Comparison of ENCODE assay signal across 9 cellular contexts in genomic region chr10:43093423-43094090, GRCh38. TPM values are rescaled to one million over a fixed set of nuclear protein-coding genes. Genes with fewer than 3 reads are reported as not detected.
DNase-seq lines count a peak whose midpoint lies in the region; ATAC-seq and TF ChIP-seq lines count a peak whose summit lies in the region.
"Had no signal": no experiment of that assay in that cellular context is flagged by ENCODE, and none has a peak within 500 bp of the region (broad histone marks: within the 10 kb centered on the region; RNA-seq: fewer than 3 reads in every experiment).

No MANE protein-coding gene starts in this region.

- peak; percentile 34 for DNase-seq in DMS 273 (lab: John Stamatoyannopoulos, UW; ENCODE audit: unreplicated experiment)
- DNase-seq in DMS 273 treated with DMSO at 0.1 percent for 48 hours (lab: John Stamatoyannopoulos, UW) = no peak
- DNase-seq in HuH-7 (ENCODE audit: low spot score) = peak; percentile 32
- DNase-seq in body of pancreas = no peak
- no peak for DNase-seq in neural crest cell (ENCODE audit: low read depth, low spot score)
- DNase-seq in C1 segment of cervical spinal cord (lab: John Stamatoyannopoulos, UW) = no peak
- DNase-seq: activated CD4-positive, alpha-beta T cell treated with anti-CD3 and anti-CD28 coated beads, Interleukin-2, amount 10 ng/mL, durations not matched to agents 7 days and 5 days had no signal

- TF ChIP-seq CTCF in body of pancreas (IDR thresholded peaks at IDR 0.05) (no peak), neural crest cell (conservative IDR thresholded peaks at IDR 0.05) (no peak)

- no peaks in the 10 kb centered on the region for H3K27me3 ChIP-seq in body of pancreas

- no peak overlapping the region for H3K4me3 ChIP-seq in body of pancreas

- no peaks in the 10 kb centered on the region for H3K36me3 Mint-ChIP-seq in neural crest cell (ENCODE audit: low read depth)

- no peak overlapping the region for H3K27ac ChIP-seq in body of pancreas

- H3K36me3 ChIP-seq in body of pancreas (replicated peaks in 1 of 2; ENCODE audit: insufficient read depth in 1 of 2, low read depth in 2 of 2) = no peaks in the 10 kb centered on the region

- no peaks in the 10 kb centered on the region for H3K9me3 ChIP-seq in body of pancreas

- no peak overlapping the region for H3K4me3 Mint-ChIP-seq in neural crest cell
- H3K4me3 Mint-ChIP-seq: activated CD4-positive, alpha-beta T cell treated with anti-CD3 and anti-CD28 coated beads, Interleukin-2, amount 10 ng/mL, durations not matched to agents 7 days and 5 days had no signal

- no peaks in the 10 kb centered on the region for H3K4me1 ChIP-seq in body of pancreas

- 51 to 53% methylated on average over 13 of the region's 13 CpGs for WGBS in body of pancreas, 2 donors

- intact Hi-C loops in body of pancreas (cut with DNase I) = no loop called here

- no peaks in the 10 kb centered on the region for H3K9me3 Mint-ChIP-seq in neural crest cell
- H3K9me3 Mint-ChIP-seq: activated CD4-positive, alpha-beta T cell treated with anti-CD3 and anti-CD28 coated beads, Interleukin-2, amount 10 ng/mL, durations not matched to agents 7 days and 5 days had no signal

- peaks cover 3% of the 10 kb centered on the region for H3K27me3 Mint-ChIP-seq in neural crest cell (ENCODE audit: low read depth)

- H3K27ac Mint-ChIP-seq in neural crest cell (ENCODE audit: unreplicated experiment) = peak overlapping the region; percentile 69
- H3K27ac Mint-ChIP-seq: activated CD4-positive, alpha-beta T cell treated with anti-CD3 and anti-CD28 coated beads, Interleukin-2, amount 10 ng/mL, durations not matched to agents 7 days and 5 days had no signal

- no peaks in the 10 kb centered on the region for H3K4me1 Mint-ChIP-seq in neural crest cell
- H3K4me1 Mint-ChIP-seq: activated CD4-positive, alpha-beta T cell treated with anti-CD3 and anti-CD28 coated beads, Interleukin-2, amount 10 ng/mL, durations not matched to agents 7 days and 5 days had no signal

- TF ChIP-seq POLR2A in body of pancreas (IDR thresholded peaks at IDR 0.05) = no peak

- ATAC-seq in body of pancreas = peak; percentile 27
- ATAC-seq in HG03095 (IDR thresholded peaks at IDR 0.05; ENCODE audit: unreplicated experiment) = no peak
- ATAC-seq in GM18519 (IDR thresholded peaks at IDR 0.05; ENCODE audit: low FRiP score, unreplicated experiment) = no peak

RNA-seq across cellular contexts. Expression of gene RET, which starts 16.7 kb away (rescaled TPM):
- total RNA-seq in body of pancreas (1 to 10 TPM in 1 of 2 donors, under 1 TPM in 1; 0.78 to 1.6 TPM), neural crest cell (1.6 and 2.5 TPM in 2 replicates)

RNA-seq across cellular contexts. Expression of gene CSGALNACT2, which starts 44.7 kb away (rescaled TPM):
- total RNA-seq in body of pancreas (1 to 10 TPM; 6.9 to 9.6 TPM), neural crest cell (13.1 and 14.6 TPM in 2 replicates)

Comparison
In these comparisons a context has a peak if more than half of its experiments do, and no peak if none do; other contexts are left out.
1. DNase-seq: peak in DMS 273 (single experiment) and HuH-7 (single experiment); none in DMS 273 treated with DMSO at 0.1 percent for 48 hours (single experiment), body of pancreas (0 of 4), neural crest cell (single experiment) and C1 segment of cervical spinal cord (0 of 14).